16 cellular contexts compared by ENCODE assay signal in the genomic region with DNA sequence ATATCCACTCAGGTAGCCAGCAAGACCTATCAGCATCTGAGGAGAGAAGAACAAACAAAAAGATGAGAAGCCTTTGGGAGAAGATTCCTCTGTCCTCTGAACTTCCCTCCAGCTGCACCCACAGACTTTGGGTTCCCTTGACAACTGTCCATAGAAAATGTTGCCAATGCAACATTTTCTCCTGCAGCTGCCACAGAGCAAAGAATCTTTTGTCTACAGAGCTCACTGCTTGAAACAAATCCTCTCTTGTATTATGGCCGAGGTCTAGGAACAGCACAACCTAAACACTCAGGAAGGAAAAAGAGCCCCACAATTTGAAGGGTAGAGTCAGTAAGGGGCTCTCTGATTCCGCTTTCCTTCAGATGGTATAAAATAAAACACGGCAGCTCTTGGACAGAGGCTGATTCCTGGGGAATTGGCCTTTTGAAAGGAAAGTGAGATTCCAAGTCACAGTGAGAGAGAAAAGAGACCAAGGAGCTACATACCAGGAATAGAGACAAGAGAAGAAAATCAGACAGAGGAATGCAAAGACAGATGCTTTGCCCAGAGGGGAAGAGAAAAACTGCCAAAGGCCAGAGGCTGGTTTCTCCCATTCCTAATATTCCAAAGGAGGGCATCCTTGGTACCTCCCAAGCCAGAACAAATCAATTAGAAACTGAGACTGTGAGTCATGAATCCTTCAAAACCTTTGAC. TPM values are rescaled to one million over a fixed set of nuclear protein-coding genes. Genes with fewer than 3 reads are reported as not detected.
A peak's percentile ranks its signal among the peaks of the same experiment; 100 is the strongest.
DNase-seq lines count a peak whose midpoint lies in the region; ATAC-seq, FAIRE-seq and TF ChIP-seq lines count a peak whose summit lies in the region.
"Had no signal": no experiment of that assay in that cellular context is flagged by ENCODE, and none has a peak within 500 bp of the region (broad histone marks: within the 10 kb centered on the region; RNA-seq: fewer than 3 reads in every experiment).

No MANE protein-coding gene starts in this region.

- peak; percentile 58 for ATAC-seq in IMR-90 (ENCODE audit: low read depth)
- ATAC-seq in GM19452 (IDR thresholded peaks at IDR 0.05; ENCODE audit: unreplicated experiment): no peak
- no peak for ATAC-seq in HG02642 (IDR thresholded peaks at IDR 0.05; ENCODE audit: poor library complexity, unreplicated experiment)
- ATAC-seq: activated CD8-positive, alpha-beta T cell treated with anti-CD3 and anti-CD28 coated beads for 36 hours; body of pancreas had no signal

- 67% methylated on average over 2 of the region's 3 CpGs; no CpG with 5 or more reads in 1 of the 2 experiments for WGBS in IMR-90 (ENCODE audit: extremely low coverage in 2 of 2, insufficient read length in 1 of 2), 2 experiments
- WGBS in smooth muscle cell (ENCODE audit: low lambda C conversion rate): 73% methylated on average over 3 of the region's 3 CpGs

- no peak overlapping the region for H2BK5ac ChIP-seq in IMR-90 (ENCODE audit: low read depth, low read length, poor library complexity, severe bottlenecking)

- in situ Hi-C loops in IMR-90 (cut with MboI; ENCODE audit: low sequenced_read_pairs): loop anchor here (25.0 kb wide), 1 partner anchor 419 kb away; no protein-coding TSS in a partner anchor

- H3K27ac ChIP-seq in IMR-90 (ENCODE audit: insufficient read depth, low read length) (no peak overlapping the region; the same call in 1 of the 2 replicates), layer of hippocampus (ENCODE audit: low read depth, low read length) (peak overlapping the region; percentile 98), smooth muscle cell (ENCODE audit: low read depth) (peak overlapping the region; percentile 88)
- H3K27ac ChIP-seq: body of pancreas had no signal

- peaks cover 5% of the 10 kb centered on the region for H3F3A ChIP-seq in smooth muscle cell (ENCODE audit: low read depth)

- peak overlapping the region; percentile 39; the same call in 1 of the 2 replicates for H3K14ac ChIP-seq in IMR-90 (replicated peaks; ENCODE audit: low read depth, low read length)

- no peaks in the 10 kb centered on the region for H3K9me3 ChIP-seq in IMR-90 (ENCODE audit: control insufficient read depth, insufficient read depth, low read length)
- no peaks in the 10 kb centered on the region for H3K9me3 ChIP-seq in smooth muscle cell (replicated peaks; ENCODE audit: low read depth)
- H3K9me3 ChIP-seq: body of pancreas, thoracic aorta had no signal

- no peak for TF ChIP-seq RAD21 in IMR-90 (IDR thresholded peaks at IDR 0.05; ENCODE audit: low read length)

- FAIRE-seq in GM12892 (lab: Jason Lieb, UNC): no peak
- FAIRE-seq: D721Med had no signal

- BruUV-seq in IMR-90 (replicated peaks; lab: Mats Ljungman, UMichigan): no TSS peak

- no peak overlapping the region; the same call in 2 of the 3 replicates for H2BK15ac ChIP-seq in IMR-90 (ENCODE audit: low read depth, low read length)

- intact Hi-C loops in IMR-90 (cut with micrococcal nuclease): no loop called here

- H3K4me3 ChIP-seq in IMR-90 (ENCODE audit: insufficient read depth, low read depth, low read length): no peak overlapping the region
- no peak overlapping the region for H3K4me3 ChIP-seq in smooth muscle cell
- H3K4me3 ChIP-seq: body of pancreas, thoracic aorta had no signal

- peak overlapping the region; percentile 4; the same call in 1 of the 2 replicates for H2BK120ac ChIP-seq in IMR-90 (ENCODE audit: low read depth, low read length)

- no peak for TF ChIP-seq POLR2A in IMR-90 (IDR thresholded peaks at IDR 0.05; ENCODE audit: low read depth, low read length)
- TF ChIP-seq POLR2A in GM12892 (IDR thresholded peaks at IDR 0.05; ENCODE audit: low read depth, low read length): no peak

- no peak overlapping the region for H3K9ac ChIP-seq in IMR-90 (ENCODE audit: low read depth, low read length)
- H3K9ac ChIP-seq in smooth muscle cell (ENCODE audit: low read depth): peak overlapping the region; percentile 64

- H3K79me2 ChIP-seq in smooth muscle cell (ENCODE audit: low read depth): peaks cover 9% of the 10 kb centered on the region

- 0 out of 2 replicates have a peak overlapping the region, but pooled peaks have one; percentile 21 for H3K18ac ChIP-seq in IMR-90 (ENCODE audit: low read depth, low read length)

- peak; percentile 21 for DNase-seq in IMR-90
- DNase-seq in astrocyte of the hippocampus (ENCODE audit: low read depth, low spot score): peak; percentile 57
- DNase-seq in smooth muscle cell (lab: John Stamatoyannopoulos, UW; ENCODE audit: unreplicated experiment): no peak
- DNase-seq in SIG-M5 treated with dmso at 0.1 percent for 504 hours (lab: John Stamatoyannopoulos, UW; ENCODE audit: unreplicated experiment): no peak
- no peak for DNase-seq in GM12892 (ENCODE audit: insufficient read length)
- DNase-seq: body of pancreas; NCI-H226; stimulated activated CD4-positive, alpha-beta T cell treated with anti-CD3 and anti-CD28 coated beads, Interleukin-2, amount 100 ng/mL, for 48 hours had no signal

- H3K4ac ChIP-seq in IMR-90 (ENCODE audit: low read depth, low read length): peak overlapping the region; percentile 12

- H4K5ac ChIP-seq in IMR-90 (ENCODE audit: low read depth, low read length): no peak overlapping the region

- no peak for TF ChIP-seq CTCF in IMR-90 (conservative IDR thresholded peaks at IDR 0.05; ENCODE audit: low read depth, low read length)
- no peak for TF ChIP-seq CTCF in smooth muscle cell (IDR thresholded peaks at IDR 0.05; ENCODE audit: borderline replicate concordance, insufficient read depth, poor library complexity, severe bottlenecking)

- no peak overlapping the region for H2AFZ ChIP-seq in IMR-90 (replicated peaks; ENCODE audit: low read length, poor library complexity)
- H2AFZ ChIP-seq in smooth muscle cell (ENCODE audit: low read depth): no peak overlapping the region

- H2BK20ac ChIP-seq in IMR-90 (ENCODE audit: low read depth, low read length): peak overlapping the region; percentile 47

- dilution Hi-C loops in IMR-90 (cut with HindIII; ENCODE audit: low sequenced_read_pairs, unreplicated experiment): no loop called here

- H3K79me1 ChIP-seq in IMR-90 (ENCODE audit: low read depth in 1 of 2, low read length in 2 of 2): peaks cover 6 to 18% of the 10 kb centered on the region in 2 experiments

- peaks cover 15% of the 10 kb centered on the region for H3K9me1 ChIP-seq in IMR-90 (ENCODE audit: insufficient read depth, low read length)

- peak overlapping the region; percentile 36; the same call in 1 of the 2 replicates for H3K56ac ChIP-seq in IMR-90 (ENCODE audit: extremely low read depth, insufficient read depth, low read length)

- H3K23ac ChIP-seq in IMR-90 (ENCODE audit: low read depth, low read length): 0 out of 2 replicates have a peak overlapping the region, but pooled peaks have one; percentile 32

- POLR2A ChIA-PET in IMR-90 (lab: Charles Lee; ENCODE audit: unreplicated experiment): no interaction called here

- H3K4me2 ChIP-seq in IMR-90 (ENCODE audit: low read depth, low read length) (peak overlapping the region; percentile 25; the same call in 1 of the 2 replicates), smooth muscle cell (peak overlapping the region; percentile 73)

- H2AK5ac ChIP-seq in IMR-90 (ENCODE audit: low read depth, low read length): peak overlapping the region; percentile 22

- H4K20me1 ChIP-seq in IMR-90 (ENCODE audit: insufficient read depth, low read length) (peaks cover 7% of the 10 kb centered on the region; the same call in 1 of the 2 replicates), smooth muscle cell (ENCODE audit: low read depth) (no peaks in the 10 kb centered on the region)

- CTCF ChIA-PET in IMR-90 (lab: Yijun Ruan, JAX): interaction anchor here (1.1 to 1.8 kb wide), 3 partner anchors 9 to 155 kb away, joined by 3 to 16 read pairs (median 3); no protein-coding TSS in a partner anchor

- peaks cover 12% of the 10 kb centered on the region for H3K4me1 ChIP-seq in IMR-90 (ENCODE audit: control insufficient read depth, insufficient read depth, low read length)
- peaks cover 34% of the 10 kb centered on the region for H3K4me1 ChIP-seq in smooth muscle cell (ENCODE audit: low read depth)

- H3K36me3 ChIP-seq in IMR-90 (ENCODE audit: control insufficient read depth, insufficient read depth, low read length): no peaks in the 10 kb centered on the region
- no peaks in the 10 kb centered on the region for H3K36me3 ChIP-seq in smooth muscle cell (ENCODE audit: low read depth)

- H2AK9ac ChIP-seq in IMR-90 (replicated peaks; ENCODE audit: low read depth, low read length, poor library complexity): no peak overlapping the region

- peak overlapping the region; percentile 40; the same call in 1 of the 2 replicates for H4K91ac ChIP-seq in IMR-90 (ENCODE audit: insufficient read depth, low read depth, low read length)

- H3K27me3 ChIP-seq in IMR-90 (ENCODE audit: control insufficient read depth, insufficient read depth, low read length): no peaks in the 10 kb centered on the region
- no peaks in the 10 kb centered on the region for H3K27me3 ChIP-seq in layer of hippocampus (ENCODE audit: control insufficient read depth, insufficient read depth, low read length)
- no peaks in the 10 kb centered on the region for H3K27me3 ChIP-seq in smooth muscle cell (ENCODE audit: low read depth)
- H3K27me3 ChIP-seq: body of pancreas had no signal

- peak overlapping the region; percentile 2 to 37; a peak in 2 of 4 replicates for H4K8ac ChIP-seq in IMR-90 (ENCODE audit: low read depth in 2 of 2, low read length in 2 of 2)

RNA-seq across cellular contexts. Expression of a gene that starts 14.1 kb away (rescaled TPM):
- total RNA-seq in IMR-90 (2012; rRNA removed) (5.8 and 6.5 TPM in 2 replicates), smooth muscle cell (15.9 and 22.5 TPM in 2 replicates)
- polyA plus RNA-seq in IMR-90 (2012; rRNA removed) (13.0 and 13.1 TPM in 2 replicates), smooth muscle cell (39.8 and 52.8 TPM in 2 replicates)
- 7.4 and 9.6 TPM in 2 replicates for polyA plus RNA-seq in IMR-90 (2012; cell fraction: cytosol; rRNA removed)
- polyA plus RNA-seq in IMR-90 (2012; cell fraction: nucleus; rRNA removed; ENCODE audit: low replicate concordance): 40.0 and 47.7 TPM in 2 replicates
- 4.1 TPM for polyA plus RNA-seq in GM12892 (2012; ENCODE audit: missing spikeins)

RNA-seq across cellular contexts. Expression of a gene that starts 14.3 kb away (rescaled TPM):
- 25.0 and 29.0 TPM in 2 replicates for total RNA-seq in IMR-90 (2012; rRNA removed)
- 19.3 and 19.4 TPM in 2 replicates for polyA plus RNA-seq in IMR-90 (2012; rRNA removed)
- polyA plus RNA-seq in IMR-90 (2012; cell fraction: cytosol; rRNA removed): 18.3 and 23.3 TPM in 2 replicates
- 16.0 and 20.6 TPM in 2 replicates for polyA plus RNA-seq in IMR-90 (2012; cell fraction: nucleus; rRNA removed; ENCODE audit: low replicate concordance)
- 15.1 and 29.1 TPM in 2 replicates for total RNA-seq in smooth muscle cell
- 17.0 and 26.9 TPM in 2 replicates for polyA plus RNA-seq in smooth muscle cell
- 29.0 TPM for polyA plus RNA-seq in GM12892 (2012; ENCODE audit: missing spikeins)

RNA-seq across cellular contexts. Expression of a gene that starts 35.5 kb away (rescaled TPM):
- total RNA-seq in IMR-90 (2012; rRNA removed) (not detected in 2 replicates), smooth muscle cell (not detected in 2 replicates)
- polyA plus RNA-seq in IMR-90 (2012; rRNA removed) (not detected in 2 replicates), smooth muscle cell (not detected in 2 replicates)
- polyA plus RNA-seq in IMR-90 (2012; cell fraction: cytosol; rRNA removed): not detected in 2 replicates
- polyA plus RNA-seq in IMR-90 (2012; cell fraction: nucleus; rRNA removed; ENCODE audit: low replicate concordance): not detected in 2 replicates
- not detected for polyA plus RNA-seq in GM12892 (2012; ENCODE audit: missing spikeins)
- total RNA-seq: activated CD8-positive, alpha-beta T cell treated with anti-CD3 and anti-CD28 coated beads for 36 hours; fibroblast of villous mesenchyme; mucosa of gallbladder; thoracic aorta had no signal

Comparison
In these comparisons a context has a peak if more than half of its experiments do, and no peak if none do; other contexts are left out.
1. DNase-seq: peak in IMR-90 (single experiment) and astrocyte of the hippocampus (single experiment); none in smooth muscle cell (single experiment), SIG-M5 treated with dmso at 0.1 percent for 504 hours (single experiment) and GM12892 (single experiment).